In the genomic region with DNA sequence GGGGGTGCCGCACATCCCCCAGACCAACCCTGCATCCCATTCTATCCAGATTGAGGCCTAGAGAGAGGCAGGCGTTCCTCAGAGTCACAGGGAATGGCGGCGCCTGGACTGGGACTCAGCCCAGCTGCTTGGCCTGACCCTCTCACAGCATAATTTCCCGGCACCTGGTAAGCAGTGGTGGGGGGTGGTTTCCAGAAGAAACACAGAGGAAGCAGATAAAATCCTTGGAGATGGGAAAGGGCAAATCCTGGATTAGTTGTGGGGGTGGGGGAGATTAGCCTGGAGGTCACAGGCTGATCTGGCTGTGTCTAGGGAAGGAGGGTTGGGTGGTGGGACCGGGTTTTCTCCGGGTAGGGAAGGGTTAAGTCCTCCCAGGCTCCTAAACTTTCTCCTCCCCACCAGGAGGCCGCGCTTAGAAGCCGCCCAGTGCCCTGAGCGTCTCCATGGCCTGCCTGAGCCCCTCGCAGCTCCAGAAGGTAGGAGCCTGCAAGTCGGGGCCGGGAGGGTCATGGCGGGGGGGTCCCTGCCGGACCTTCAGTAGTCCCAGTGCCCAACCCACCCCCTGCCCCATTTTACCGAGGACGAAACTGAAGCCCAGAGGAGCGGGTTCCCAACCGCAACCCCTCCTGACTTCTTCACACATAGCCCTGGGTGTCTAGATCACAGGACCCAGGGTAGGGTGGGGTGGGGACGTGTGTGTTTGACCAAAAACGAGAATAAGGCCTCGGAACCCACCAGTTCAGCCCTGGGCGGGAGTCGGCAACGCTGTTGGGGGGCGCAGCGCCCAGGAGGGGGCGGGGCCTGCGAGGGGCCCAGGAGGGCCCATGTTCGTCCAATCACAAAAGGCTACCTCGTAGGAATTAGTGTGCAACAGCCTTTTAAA, we compare ENCODE assay signal across 1 cellular context.
TF ChIP-seq lines count a peak whose summit lies in the region.

No MANE protein-coding gene starts in this region.

TF ChIP-seq in HepG2, 621 proteins besides CTCF, POLR2A, EP300 and RAD21 (continued from another document and continues in another):
- TF ChIP-seq ARID2 (CRISPR knock-in tag; IDR thresholded peaks at IDR 0.05; ENCODE audit: borderline replicate concordance), result no peak
- peak; percentile 28 for TF ChIP-seq YY1 (IDR thresholded peaks at IDR 0.05; ENCODE audit: insufficient read depth, insufficient replicate concordance, low read depth, low read length)
- TF ChIP-seq DNMT1 (CRISPR knock-in tag; IDR thresholded peaks at IDR 0.05), result no peak
- TF ChIP-seq, protein P1, sequence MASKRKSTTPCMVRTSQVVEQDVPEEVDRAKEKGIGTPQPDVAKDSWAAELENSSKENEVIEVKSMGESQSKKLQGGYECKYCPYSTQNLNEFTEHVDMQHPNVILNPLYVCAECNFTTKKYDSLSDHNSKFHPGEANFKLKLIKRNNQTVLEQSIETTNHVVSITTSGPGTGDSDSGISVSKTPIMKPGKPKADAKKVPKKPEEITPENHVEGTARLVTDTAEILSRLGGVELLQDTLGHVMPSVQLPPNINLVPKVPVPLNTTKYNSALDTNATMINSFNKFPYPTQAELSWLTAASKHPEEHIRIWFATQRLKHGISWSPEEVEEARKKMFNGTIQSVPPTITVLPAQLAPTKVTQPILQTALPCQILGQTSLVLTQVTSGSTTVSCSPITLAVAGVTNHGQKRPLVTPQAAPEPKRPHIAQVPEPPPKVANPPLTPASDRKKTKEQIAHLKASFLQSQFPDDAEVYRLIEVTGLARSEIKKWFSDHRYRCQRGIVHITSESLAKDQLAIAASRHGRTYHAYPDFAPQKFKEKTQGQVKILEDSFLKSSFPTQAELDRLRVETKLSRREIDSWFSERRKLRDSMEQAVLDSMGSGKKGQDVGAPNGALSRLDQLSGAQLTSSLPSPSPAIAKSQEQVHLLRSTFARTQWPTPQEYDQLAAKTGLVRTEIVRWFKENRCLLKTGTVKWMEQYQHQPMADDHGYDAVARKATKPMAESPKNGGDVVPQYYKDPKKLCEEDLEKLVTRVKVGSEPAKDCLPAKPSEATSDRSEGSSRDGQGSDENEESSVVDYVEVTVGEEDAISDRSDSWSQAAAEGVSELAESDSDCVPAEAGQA (IDR thresholded peaks at IDR 0.05; ENCODE audit: low read depth), result 0 out of 2 replicates have a peak, but pooled peaks have one; percentile 32
- TF ChIP-seq, protein P1 (CRISPR knock-in tag; IDR thresholded peaks at IDR 0.05; ENCODE audit: borderline replicate concordance), result no peak
- TF ChIP-seq ZNF839 (CRISPR knock-in tag; IDR thresholded peaks at IDR 0.05; ENCODE audit: borderline replicate concordance), result no peak
- TF ChIP-seq, protein P2, sequence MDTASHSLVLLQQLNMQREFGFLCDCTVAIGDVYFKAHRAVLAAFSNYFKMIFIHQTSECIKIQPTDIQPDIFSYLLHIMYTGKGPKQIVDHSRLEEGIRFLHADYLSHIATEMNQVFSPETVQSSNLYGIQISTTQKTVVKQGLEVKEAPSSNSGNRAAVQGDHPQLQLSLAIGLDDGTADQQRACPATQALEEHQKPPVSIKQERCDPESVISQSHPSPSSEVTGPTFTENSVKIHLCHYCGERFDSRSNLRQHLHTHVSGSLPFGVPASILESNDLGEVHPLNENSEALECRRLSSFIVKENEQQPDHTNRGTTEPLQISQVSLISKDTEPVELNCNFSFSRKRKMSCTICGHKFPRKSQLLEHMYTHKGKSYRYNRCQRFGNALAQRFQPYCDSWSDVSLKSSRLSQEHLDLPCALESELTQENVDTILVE (CRISPR knock-in tag; IDR thresholded peaks at IDR 0.05), result no peak
- no peak for TF ChIP-seq ZNF101 (CRISPR knock-in tag; IDR thresholded peaks at IDR 0.05; ENCODE audit: borderline replicate concordance, low read depth)
- TF ChIP-seq PRMT3 (CRISPR knock-in tag; IDR thresholded peaks at IDR 0.05; ENCODE audit: borderline replicate concordance, low read depth), result no peak
- TF ChIP-seq NR2F1 (CRISPR knock-in tag; IDR thresholded peaks at IDR 0.05), result no peak
- TF ChIP-seq ZIK1 (CRISPR knock-in tag; IDR thresholded peaks at IDR 0.05; ENCODE audit: borderline replicate concordance, low read depth), result no peak
- peak; percentile 15 for TF ChIP-seq RBM39 (IDR thresholded peaks at IDR 0.05; ENCODE audit: low read depth, low read length, poor library complexity, severe bottlenecking)
- 0 out of 2 replicates have a peak, but pooled peaks have one; percentile 27 for TF ChIP-seq ZNF335 (CRISPR knock-in tag; IDR thresholded peaks at IDR 0.05)
- no peak for TF ChIP-seq NRL (CRISPR knock-in tag; IDR thresholded peaks at IDR 0.05; ENCODE audit: borderline replicate concordance)
- TF ChIP-seq, protein P3, sequence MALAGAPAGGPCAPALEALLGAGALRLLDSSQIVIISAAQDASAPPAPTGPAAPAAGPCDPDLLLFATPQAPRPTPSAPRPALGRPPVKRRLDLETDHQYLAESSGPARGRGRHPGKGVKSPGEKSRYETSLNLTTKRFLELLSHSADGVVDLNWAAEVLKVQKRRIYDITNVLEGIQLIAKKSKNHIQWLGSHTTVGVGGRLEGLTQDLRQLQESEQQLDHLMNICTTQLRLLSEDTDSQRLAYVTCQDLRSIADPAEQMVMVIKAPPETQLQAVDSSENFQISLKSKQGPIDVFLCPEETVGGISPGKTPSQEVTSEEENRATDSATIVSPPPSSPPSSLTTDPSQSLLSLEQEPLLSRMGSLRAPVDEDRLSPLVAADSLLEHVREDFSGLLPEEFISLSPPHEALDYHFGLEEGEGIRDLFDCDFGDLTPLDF (CRISPR knock-in tag; IDR thresholded peaks at IDR 0.05), result 0 out of 2 replicates have a peak, but pooled peaks have one; percentile 22
- TF ChIP-seq KDM5B (CRISPR knock-in tag; IDR thresholded peaks at IDR 0.05; ENCODE audit: borderline replicate concordance), result 0 out of 2 replicates have a peak, but pooled peaks have one; percentile 27
- TF ChIP-seq, protein P4, sequence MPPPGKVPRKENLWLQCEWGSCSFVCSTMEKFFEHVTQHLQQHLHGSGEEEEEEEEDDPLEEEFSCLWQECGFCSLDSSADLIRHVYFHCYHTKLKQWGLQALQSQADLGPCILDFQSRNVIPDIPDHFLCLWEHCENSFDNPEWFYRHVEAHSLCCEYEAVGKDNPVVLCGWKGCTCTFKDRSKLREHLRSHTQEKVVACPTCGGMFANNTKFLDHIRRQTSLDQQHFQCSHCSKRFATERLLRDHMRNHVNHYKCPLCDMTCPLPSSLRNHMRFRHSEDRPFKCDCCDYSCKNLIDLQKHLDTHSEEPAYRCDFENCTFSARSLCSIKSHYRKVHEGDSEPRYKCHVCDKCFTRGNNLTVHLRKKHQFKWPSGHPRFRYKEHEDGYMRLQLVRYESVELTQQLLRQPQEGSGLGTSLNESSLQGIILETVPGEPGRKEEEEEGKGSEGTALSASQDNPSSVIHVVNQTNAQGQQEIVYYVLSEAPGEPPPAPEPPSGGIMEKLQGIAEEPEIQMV (CRISPR knock-in tag; IDR thresholded peaks at IDR 0.05; ENCODE audit: low read depth), result no peak
- TF ChIP-seq, protein P5, sequence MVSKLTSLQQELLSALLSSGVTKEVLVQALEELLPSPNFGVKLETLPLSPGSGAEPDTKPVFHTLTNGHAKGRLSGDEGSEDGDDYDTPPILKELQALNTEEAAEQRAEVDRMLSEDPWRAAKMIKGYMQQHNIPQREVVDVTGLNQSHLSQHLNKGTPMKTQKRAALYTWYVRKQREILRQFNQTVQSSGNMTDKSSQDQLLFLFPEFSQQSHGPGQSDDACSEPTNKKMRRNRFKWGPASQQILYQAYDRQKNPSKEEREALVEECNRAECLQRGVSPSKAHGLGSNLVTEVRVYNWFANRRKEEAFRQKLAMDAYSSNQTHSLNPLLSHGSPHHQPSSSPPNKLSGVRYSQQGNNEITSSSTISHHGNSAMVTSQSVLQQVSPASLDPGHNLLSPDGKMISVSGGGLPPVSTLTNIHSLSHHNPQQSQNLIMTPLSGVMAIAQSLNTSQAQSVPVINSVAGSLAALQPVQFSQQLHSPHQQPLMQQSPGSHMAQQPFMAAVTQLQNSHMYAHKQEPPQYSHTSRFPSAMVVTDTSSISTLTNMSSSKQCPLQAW (CRISPR knock-in tag; IDR thresholded peaks at IDR 0.05), result peak; percentile 9; the same call in 1 of the 2 replicates
- TF ChIP-seq, protein P6, sequence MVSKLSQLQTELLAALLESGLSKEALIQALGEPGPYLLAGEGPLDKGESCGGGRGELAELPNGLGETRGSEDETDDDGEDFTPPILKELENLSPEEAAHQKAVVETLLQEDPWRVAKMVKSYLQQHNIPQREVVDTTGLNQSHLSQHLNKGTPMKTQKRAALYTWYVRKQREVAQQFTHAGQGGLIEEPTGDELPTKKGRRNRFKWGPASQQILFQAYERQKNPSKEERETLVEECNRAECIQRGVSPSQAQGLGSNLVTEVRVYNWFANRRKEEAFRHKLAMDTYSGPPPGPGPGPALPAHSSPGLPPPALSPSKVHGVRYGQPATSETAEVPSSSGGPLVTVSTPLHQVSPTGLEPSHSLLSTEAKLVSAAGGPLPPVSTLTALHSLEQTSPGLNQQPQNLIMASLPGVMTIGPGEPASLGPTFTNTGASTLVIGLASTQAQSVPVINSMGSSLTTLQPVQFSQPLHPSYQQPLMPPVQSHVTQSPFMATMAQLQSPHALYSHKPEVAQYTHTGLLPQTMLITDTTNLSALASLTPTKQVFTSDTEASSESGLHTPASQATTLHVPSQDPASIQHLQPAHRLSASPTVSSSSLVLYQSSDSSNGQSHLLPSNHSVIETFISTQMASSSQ (IDR thresholded peaks at IDR 0.05; ENCODE audit: low read depth), result no peak
- TF ChIP-seq, protein P6 (CRISPR knock-in tag; IDR thresholded peaks at IDR 0.05; ENCODE audit: borderline replicate concordance), result 0 out of 2 replicates have a peak, but pooled peaks have one; percentile 15
- 0 out of 2 replicates have a peak, but pooled peaks have one; percentile 18 for TF ChIP-seq MED1 (CRISPR knock-in tag; IDR thresholded peaks at IDR 0.05)
- TF ChIP-seq NR2C2 (CRISPR knock-in tag; IDR thresholded peaks at IDR 0.05; ENCODE audit: borderline replicate concordance), result no peak
- no peak for TF ChIP-seq IRF2 (CRISPR knock-in tag; IDR thresholded peaks at IDR 0.05)
- TF ChIP-seq YEATS2 (CRISPR knock-in tag; IDR thresholded peaks at IDR 0.05; ENCODE audit: borderline replicate concordance), result no peak
- no peak for TF ChIP-seq AHR (CRISPR knock-in tag; IDR thresholded peaks at IDR 0.05)
- no peak; the same call in 1 of the 2 replicates for TF ChIP-seq ZNF670 (CRISPR knock-in tag; IDR thresholded peaks at IDR 0.05; ENCODE audit: borderline replicate concordance)
- peak; percentile 28; the same call in 1 of the 2 replicates for TF ChIP-seq ZNF331 (CRISPR knock-in tag; IDR thresholded peaks at IDR 0.05)
- TF ChIP-seq ZNF589 (CRISPR knock-in tag; conservative IDR thresholded peaks at IDR 0.05), result no peak
- TF ChIP-seq, protein P7, sequence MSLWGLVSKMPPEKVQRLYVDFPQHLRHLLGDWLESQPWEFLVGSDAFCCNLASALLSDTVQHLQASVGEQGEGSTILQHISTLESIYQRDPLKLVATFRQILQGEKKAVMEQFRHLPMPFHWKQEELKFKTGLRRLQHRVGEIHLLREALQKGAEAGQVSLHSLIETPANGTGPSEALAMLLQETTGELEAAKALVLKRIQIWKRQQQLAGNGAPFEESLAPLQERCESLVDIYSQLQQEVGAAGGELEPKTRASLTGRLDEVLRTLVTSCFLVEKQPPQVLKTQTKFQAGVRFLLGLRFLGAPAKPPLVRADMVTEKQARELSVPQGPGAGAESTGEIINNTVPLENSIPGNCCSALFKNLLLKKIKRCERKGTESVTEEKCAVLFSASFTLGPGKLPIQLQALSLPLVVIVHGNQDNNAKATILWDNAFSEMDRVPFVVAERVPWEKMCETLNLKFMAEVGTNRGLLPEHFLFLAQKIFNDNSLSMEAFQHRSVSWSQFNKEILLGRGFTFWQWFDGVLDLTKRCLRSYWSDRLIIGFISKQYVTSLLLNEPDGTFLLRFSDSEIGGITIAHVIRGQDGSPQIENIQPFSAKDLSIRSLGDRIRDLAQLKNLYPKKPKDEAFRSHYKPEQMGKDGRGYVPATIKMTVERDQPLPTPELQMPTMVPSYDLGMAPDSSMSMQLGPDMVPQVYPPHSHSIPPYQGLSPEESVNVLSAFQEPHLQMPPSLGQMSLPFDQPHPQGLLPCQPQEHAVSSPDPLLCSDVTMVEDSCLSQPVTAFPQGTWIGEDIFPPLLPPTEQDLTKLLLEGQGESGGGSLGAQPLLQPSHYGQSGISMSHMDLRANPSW (CRISPR knock-in tag; IDR thresholded peaks at IDR 0.05; ENCODE audit: borderline replicate concordance), result no peak
- TF ChIP-seq ZNF138 (CRISPR knock-in tag; IDR thresholded peaks at IDR 0.05; ENCODE audit: low read depth), result no peak
